Comparison of ENCODE assay signal across 16 cellular contexts in the genomic region with DNA sequence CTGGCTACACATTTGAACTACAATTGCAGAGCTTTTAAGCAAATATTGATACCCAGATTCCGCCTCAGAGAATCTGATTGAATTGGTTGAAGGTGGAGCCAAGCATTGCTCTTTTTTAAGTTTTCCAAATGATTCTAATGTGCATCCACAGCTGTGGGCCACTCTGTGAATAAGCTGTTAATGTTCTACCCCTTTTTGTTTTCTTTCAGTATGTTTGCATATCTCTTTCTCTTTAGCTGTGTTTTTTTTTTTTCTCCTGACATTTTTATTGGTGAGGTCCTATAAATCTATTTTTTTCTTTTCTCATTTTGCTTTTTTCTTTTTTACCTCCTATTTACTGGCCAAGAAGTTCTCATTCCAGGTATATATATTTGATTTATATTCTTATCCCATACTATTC. TPM values are rescaled to one million over a fixed set of nuclear protein-coding genes. Genes with fewer than 3 reads are reported as not detected.
"Had no signal": no experiment of that assay in that cellular context is flagged by ENCODE, and none has a peak within 500 bp of the region (broad histone marks: within the 10 kb centered on the region; RNA-seq: fewer than 3 reads in every experiment).

No MANE protein-coding gene starts in this region.

- H3K27me3 ChIP-seq: right lobe of liver, tibial artery, vagina had no signal

- H3K4me1 ChIP-seq: right lobe of liver, vagina had no signal

- H3K4me3 ChIP-seq: right lobe of liver, tibial artery, vagina had no signal

- H3K27ac ChIP-seq: right lobe of liver, vagina had no signal

- H3K27me3 Mint-ChIP-seq: activated CD4-positive, alpha-beta memory T cell treated with anti-CD3 and anti-CD28 coated beads, Interleukin-2, amount 10 ng/mL, durations not matched to agents 7 days and 5 days; dendritic cell treated with granulocyte-macrophage colony-stimulating factor and Interleukin-4, amounts not matched to agents 40 ng/mL and 50 ng/mL, for 4 days; effector memory CD8-positive, alpha-beta T cell; naive thymus-derived CD8-positive, alpha-beta T cell had no signal

- H3K4me3 Mint-ChIP-seq: activated CD4-positive, alpha-beta memory T cell treated with anti-CD3 and anti-CD28 coated beads, Interleukin-2, amount 10 ng/mL, durations not matched to agents 7 days and 5 days; activated naive CD8-positive, alpha-beta T cell treated with anti-CD3 and anti-CD28 coated beads, Interleukin-2, amount 10 ng/mL, durations not matched to agents 7 days and 5 days; dendritic cell treated with granulocyte-macrophage colony-stimulating factor and Interleukin-4, amounts not matched to agents 40 ng/mL and 50 ng/mL, for 4 days; effector memory CD8-positive, alpha-beta T cell; naive thymus-derived CD8-positive, alpha-beta T cell; stimulated activated effector memory CD8-positive, alpha-beta T cell treated with anti-CD3 and anti-CD28 coated beads, Interleukin-12 subunit alpha, Interleukin-12 subunit beta, amount 100 ng/mL, for 72 hours had no signal

- H3K9me3 ChIP-seq: right lobe of liver, tibial artery, vagina had no signal

- H3K9me3 Mint-ChIP-seq: activated CD4-positive, alpha-beta memory T cell treated with anti-CD3 and anti-CD28 coated beads, Interleukin-2, amount 10 ng/mL, durations not matched to agents 7 days and 5 days; activated naive CD8-positive, alpha-beta T cell treated with anti-CD3 and anti-CD28 coated beads, Interleukin-2, amount 10 ng/mL, durations not matched to agents 7 days and 5 days; dendritic cell treated with granulocyte-macrophage colony-stimulating factor and Interleukin-4, amounts not matched to agents 40 ng/mL and 50 ng/mL, for 4 days; effector memory CD8-positive, alpha-beta T cell had no signal

- H3K4me1 Mint-ChIP-seq: activated CD4-positive, alpha-beta memory T cell treated with anti-CD3 and anti-CD28 coated beads, Interleukin-2, amount 10 ng/mL, durations not matched to agents 7 days and 5 days; activated naive CD8-positive, alpha-beta T cell treated with anti-CD3 and anti-CD28 coated beads, Interleukin-2, amount 10 ng/mL, durations not matched to agents 7 days and 5 days; stimulated activated effector memory CD8-positive, alpha-beta T cell treated with anti-CD3 and anti-CD28 coated beads, Interleukin-12 subunit alpha, Interleukin-12 subunit beta, amount 100 ng/mL, for 72 hours had no signal

- H3K36me3 Mint-ChIP-seq: activated naive CD8-positive, alpha-beta T cell treated with anti-CD3 and anti-CD28 coated beads, Interleukin-2, amount 10 ng/mL, durations not matched to agents 7 days and 5 days; naive thymus-derived CD8-positive, alpha-beta T cell; stimulated activated effector memory CD8-positive, alpha-beta T cell treated with anti-CD3 and anti-CD28 coated beads, Interleukin-12 subunit alpha, Interleukin-12 subunit beta, amount 100 ng/mL, for 72 hours had no signal

- H3K36me3 ChIP-seq: right lobe of liver, tibial artery, vagina had no signal

- DNase-seq: activated CD4-positive, alpha-beta memory T cell treated with anti-CD3 and anti-CD28 coated beads, Interleukin-2, amount 10 ng/mL, durations not matched to agents 7 days and 5 days; activated gamma-delta T cell treated with Interleukin-2 at 50 U/mL for 16 hours; activated naive CD8-positive, alpha-beta T cell treated with anti-CD3 and anti-CD28 coated beads, Interleukin-2, amount 10 ng/mL, durations not matched to agents 7 days and 5 days; activated T-cell treated with anti-CD3 and anti-CD28 coated beads, Interleukin-2, amount 50 U/mL, for 48 hours; anterior cingulate cortex; cerebellar nuclear complex; effector memory CD8-positive, alpha-beta T cell; hippocampal formation; left colon; naive thymus-derived CD8-positive, alpha-beta T cell; nucleus accumbens; right lobe of liver; tibial artery had no signal

- H3K27ac Mint-ChIP-seq: activated CD4-positive, alpha-beta memory T cell treated with anti-CD3 and anti-CD28 coated beads, Interleukin-2, amount 10 ng/mL, durations not matched to agents 7 days and 5 days; activated naive CD8-positive, alpha-beta T cell treated with anti-CD3 and anti-CD28 coated beads, Interleukin-2, amount 10 ng/mL, durations not matched to agents 7 days and 5 days; dendritic cell treated with granulocyte-macrophage colony-stimulating factor and Interleukin-4, amounts not matched to agents 40 ng/mL and 50 ng/mL, for 4 days; effector memory CD8-positive, alpha-beta T cell; naive thymus-derived CD8-positive, alpha-beta T cell; stimulated activated effector memory CD8-positive, alpha-beta T cell treated with anti-CD3 and anti-CD28 coated beads, Interleukin-12 subunit alpha, Interleukin-12 subunit beta, amount 100 ng/mL, for 72 hours had no signal

RNA-seq across cellular contexts. Expression of a gene that starts 6.5 kb away (rescaled TPM):
- total RNA-seq: activated CD4-positive, alpha-beta memory T cell treated with anti-CD3 and anti-CD28 coated beads, Interleukin-2, amount 10 ng/mL, durations not matched to agents 7 days and 5 days; activated naive CD8-positive, alpha-beta T cell treated with anti-CD3 and anti-CD28 coated beads, Interleukin-2, amount 10 ng/mL, durations not matched to agents 7 days and 5 days had no signal

RNA-seq across cellular contexts. Expression of a gene that starts 41.9 kb away (rescaled TPM):
- total RNA-seq: activated CD4-positive, alpha-beta memory T cell treated with anti-CD3 and anti-CD28 coated beads, Interleukin-2, amount 10 ng/mL, durations not matched to agents 7 days and 5 days; naive thymus-derived CD8-positive, alpha-beta T cell had no signal
